10 cellular contexts compared by ENCODE assay signal in the genomic region with DNA sequence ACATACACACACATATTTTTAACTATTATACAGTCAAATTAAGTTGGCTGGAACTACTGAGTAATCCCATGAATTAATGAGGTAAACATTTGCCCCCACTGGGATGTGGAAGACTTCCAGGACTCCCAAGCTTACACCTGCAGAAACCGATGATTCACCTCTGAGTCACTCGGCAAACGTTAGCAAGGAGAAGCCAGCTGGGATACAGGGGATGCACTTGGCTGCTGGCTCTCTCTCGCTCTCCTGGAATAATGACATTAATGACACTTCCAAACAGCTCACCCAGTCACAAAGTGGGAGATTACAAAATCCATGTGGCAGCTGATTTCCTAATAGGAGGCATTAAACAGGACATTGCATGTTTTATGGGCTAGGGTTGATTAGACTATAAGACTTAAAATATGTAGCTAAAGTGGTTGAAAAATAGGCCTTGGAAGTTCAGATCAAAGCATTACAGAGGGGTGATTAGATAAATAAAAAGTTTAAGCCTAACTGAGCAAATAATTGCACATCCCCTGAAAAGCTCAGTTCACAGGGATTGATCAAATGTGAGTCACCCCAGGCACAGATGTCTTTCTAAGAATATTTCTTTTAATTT.
A peak's percentile ranks its signal among the peaks of the same experiment; 100 is the strongest.
DNase-seq lines count a peak whose midpoint lies in the region; ATAC-seq and TF ChIP-seq lines count a peak whose summit lies in the region.
"Had no signal": no experiment of that assay in that cellular context is flagged by ENCODE, and none has a peak within 500 bp of the region (broad histone marks: within the 10 kb centered on the region; RNA-seq: fewer than 3 reads in every experiment).

No MANE protein-coding gene starts in this region.

- no peak overlapping the region for H3K4me3 ChIP-seq in mucosa of descending colon
- H3K4me3 ChIP-seq: thoracic aorta had no signal

- H3K4me3 Mint-ChIP-seq in MCF 10A (ENCODE audit: unreplicated experiment) = no peak overlapping the region
- no peak overlapping the region for H3K4me3 Mint-ChIP-seq in activated T-helper 2 cell treated with anti-CD3 and anti-CD28 coated beads, Interferon-gamma antibody, Interleukin-2, Interleukin-4, amounts not matched to agents 10 μg/mL and 5 μg/mL and 100 μg/mL, durations not matched to agents 14 hours and 24 hours and 36 hours (ENCODE audit: low read depth)
- no peak overlapping the region for H3K4me3 Mint-ChIP-seq in activated T-cell treated with anti-CD3 and anti-CD28 coated beads, Interleukin-2, amount 50 U/mL, for 72 hours
- H3K4me3 Mint-ChIP-seq: activated naive CD4-positive, alpha-beta T cell treated with anti-CD3 and anti-CD28 coated beads, Interleukin-2, amount 50 U/mL, for 24 hours had no signal

- no peaks in the 10 kb centered on the region for H3K4me1 ChIP-seq in mucosa of descending colon (ENCODE audit: low read depth)

- H3K9me3 Mint-ChIP-seq in MCF 10A (ENCODE audit: unreplicated experiment) = no peaks in the 10 kb centered on the region
- H3K9me3 Mint-ChIP-seq in activated T-helper 2 cell treated with anti-CD3 and anti-CD28 coated beads, Interferon-gamma antibody, Interleukin-2, Interleukin-4, amounts not matched to agents 10 μg/mL and 5 μg/mL and 100 μg/mL, durations not matched to agents 14 hours and 24 hours and 36 hours = no peaks in the 10 kb centered on the region
- peaks cover 0 to 1% of the 10 kb centered on the region in 2 donors for H3K9me3 Mint-ChIP-seq in activated T-cell treated with anti-CD3 and anti-CD28 coated beads, Interleukin-2, amount 50 U/mL, for 72 hours

- no peaks in the 10 kb centered on the region for H3K36me3 Mint-ChIP-seq in MCF 10A (ENCODE audit: insufficient read depth, unreplicated experiment)
- H3K36me3 Mint-ChIP-seq in activated T-helper 2 cell treated with anti-CD3 and anti-CD28 coated beads, Interferon-gamma antibody, Interleukin-2, Interleukin-4, amounts not matched to agents 10 μg/mL and 5 μg/mL and 100 μg/mL, durations not matched to agents 14 hours and 24 hours and 36 hours (ENCODE audit: low read depth) = no peaks in the 10 kb centered on the region
- H3K36me3 Mint-ChIP-seq in activated T-cell treated with anti-CD3 and anti-CD28 coated beads, Interleukin-2, amount 50 U/mL, for 72 hours (ENCODE audit: insufficient read depth in 2 of 2) = no peaks in the 10 kb centered on the region
- H3K36me3 Mint-ChIP-seq: activated naive CD4-positive, alpha-beta T cell treated with anti-CD3 and anti-CD28 coated beads, Interleukin-2, amount 50 U/mL, for 24 hours had no signal

- CTCF ChIA-PET in MCF 10A (lab: Yijun Ruan, JAX) = interaction anchor here (0.6 kb wide), 1 partner anchor 328 kb away, joined by 4 read pairs; no protein-coding TSS in a partner anchor

- H3K4me1 Mint-ChIP-seq in MCF 10A (ENCODE audit: insufficient read depth, unreplicated experiment) = peaks cover 14% of the 10 kb centered on the region
- H3K4me1 Mint-ChIP-seq in activated T-helper 2 cell treated with anti-CD3 and anti-CD28 coated beads, Interferon-gamma antibody, Interleukin-2, Interleukin-4, amounts not matched to agents 10 μg/mL and 5 μg/mL and 100 μg/mL, durations not matched to agents 14 hours and 24 hours and 36 hours (ENCODE audit: low read depth) = no peaks in the 10 kb centered on the region
- no peaks in the 10 kb centered on the region for H3K4me1 Mint-ChIP-seq in activated T-cell treated with anti-CD3 and anti-CD28 coated beads, Interleukin-2, amount 50 U/mL, for 72 hours (ENCODE audit: low read depth)
- H3K4me1 Mint-ChIP-seq: activated naive CD4-positive, alpha-beta T cell treated with anti-CD3 and anti-CD28 coated beads, Interleukin-2, amount 50 U/mL, for 24 hours had no signal

- BruUV-seq in MCF 10A (replicated peaks; lab: Mats Ljungman, UMichigan) = no TSS peak

- no peaks in the 10 kb centered on the region for H3K27me3 Mint-ChIP-seq in MCF 10A (ENCODE audit: insufficient read depth, unreplicated experiment)
- H3K27me3 Mint-ChIP-seq in activated T-helper 2 cell treated with anti-CD3 and anti-CD28 coated beads, Interferon-gamma antibody, Interleukin-2, Interleukin-4, amounts not matched to agents 10 μg/mL and 5 μg/mL and 100 μg/mL, durations not matched to agents 14 hours and 24 hours and 36 hours (ENCODE audit: low read depth) = no peaks in the 10 kb centered on the region
- no peaks in the 10 kb centered on the region for H3K27me3 Mint-ChIP-seq in activated T-cell treated with anti-CD3 and anti-CD28 coated beads, Interleukin-2, amount 50 U/mL, for 72 hours (ENCODE audit: low read depth)
- H3K27me3 Mint-ChIP-seq: activated naive CD4-positive, alpha-beta T cell treated with anti-CD3 and anti-CD28 coated beads, Interleukin-2, amount 50 U/mL, for 24 hours had no signal

- POLR2A ChIA-PET in MCF 10A (lab: Yijun Ruan, JAX) = interaction anchor here (0.6 to 1.6 kb wide), 13 partner anchors 10 to 582 kb away, joined by 3 to 7 read pairs (median 3); no protein-coding TSS in a partner anchor

- H3K9me3 ChIP-seq in mucosa of descending colon = no peaks in the 10 kb centered on the region
- H3K9me3 ChIP-seq: thoracic aorta had no signal

- peak overlapping the region; percentile 43 for H3K27ac Mint-ChIP-seq in MCF 10A (ENCODE audit: low read depth, unreplicated experiment)
- H3K27ac Mint-ChIP-seq in activated T-helper 2 cell treated with anti-CD3 and anti-CD28 coated beads, Interferon-gamma antibody, Interleukin-2, Interleukin-4, amounts not matched to agents 10 μg/mL and 5 μg/mL and 100 μg/mL, durations not matched to agents 14 hours and 24 hours and 36 hours = no peak overlapping the region
- H3K27ac Mint-ChIP-seq in activated T-cell treated with anti-CD3 and anti-CD28 coated beads, Interleukin-2, amount 50 U/mL, for 72 hours = no peak overlapping the region
- H3K27ac Mint-ChIP-seq: activated naive CD4-positive, alpha-beta T cell treated with anti-CD3 and anti-CD28 coated beads, Interleukin-2, amount 50 U/mL, for 24 hours had no signal

- no peaks in the 10 kb centered on the region for H3K36me3 ChIP-seq in mucosa of descending colon (ENCODE audit: low read depth)
- H3K36me3 ChIP-seq: thoracic aorta had no signal

- ATAC-seq in mucosa of descending colon (peak; percentile 76), HG03175 (IDR thresholded peaks at IDR 0.05; ENCODE audit: unreplicated experiment) (no peak)
- no peak for ATAC-seq in activated T-cell treated with anti-CD3 and anti-CD28 coated beads, Interleukin-2, amount 50 U/mL, for 72 hours (replicated peaks in 1 of 2)

- TF ChIP-seq CTCF in MCF 10A (IDR thresholded peaks at IDR 0.05; ENCODE audit: unreplicated experiment) = no peak
- no peak for TF ChIP-seq CTCF in mucosa of descending colon (IDR thresholded peaks at IDR 0.05)

- intact Hi-C loops in MCF 10A (cut with micrococcal nuclease) = no loop called here
- intact Hi-C loops in mucosa of descending colon (cut with DNase I, micrococcal nuclease) = no loop called here
- intact Hi-C loops in activated T-helper 2 cell treated with anti-CD3 and anti-CD28 coated beads, Interferon-gamma antibody, Interleukin-2, Interleukin-4, amounts not matched to agents 10 μg/mL and 5 μg/mL and 100 μg/mL, durations not matched to agents 14 hours and 24 hours and 36 hours (cut with micrococcal nuclease) = no loop called here

- DNase-seq in ELR (ENCODE audit: low read depth) = peak; percentile 67
- DNase-seq in NCI-H2171 treated with DMSO at 0.1 percent for 48 hours (lab: John Stamatoyannopoulos, UW) = peak; percentile 78
- DNase-seq in MCF 10A (ENCODE audit: unreplicated experiment) = peak; percentile 99
- no peak for DNase-seq in mucosa of descending colon
- no peak for DNase-seq in cerebellar cortex (ENCODE audit: low spot score)
- no peak for DNase-seq in activated T-helper 2 cell treated with anti-CD3 and anti-CD28 coated beads, Interferon-gamma antibody, Interleukin-2, Interleukin-4, amounts not matched to agents 10 μg/mL and 5 μg/mL and 100 μg/mL, durations not matched to agents 14 hours and 24 hours and 36 hours (ENCODE audit: low spot score)
- no peak for DNase-seq in activated T-cell treated with anti-CD3 and anti-CD28 coated beads, Interleukin-2, amount 50 U/mL, for 72 hours

Comparison
In these comparisons a context has a peak if more than half of its experiments do, and no peak if none do; other contexts are left out.
1. DNase-seq: peak in ELR (single experiment), NCI-H2171 treated with DMSO at 0.1 percent for 48 hours (single experiment) and MCF 10A (single experiment); none in mucosa of descending colon (0 of 3), cerebellar cortex (single experiment), activated T-helper 2 cell treated with anti-CD3 and anti-CD28 coated beads, Interferon-gamma antibody, Interleukin-2, Interleukin-4, amounts not matched to agents 10 μg/mL and 5 μg/mL and 100 μg/mL, durations not matched to agents 14 hours and 24 hours and 36 hours (single experiment) and activated T-cell treated with anti-CD3 and anti-CD28 coated beads, Interleukin-2, amount 50 U/mL, for 72 hours (0 of 2).